Comparison of ENCODE assay signal across 6 cellular contexts in genomic region chr11:88196393-88196792, GRCh38.
"Had no signal": no experiment of that assay in that cellular context is flagged by ENCODE, and none has a peak within 500 bp of the region (broad histone marks: within the 10 kb centered on the region; RNA-seq: fewer than 3 reads in every experiment).

No MANE protein-coding gene starts in this region.

- FAIRE-seq: G401.6, GM12891, GM18507, GM19239 had no signal

- DNase-seq: GDM1, GF-D8 had no signal
